In the genomic region with DNA sequence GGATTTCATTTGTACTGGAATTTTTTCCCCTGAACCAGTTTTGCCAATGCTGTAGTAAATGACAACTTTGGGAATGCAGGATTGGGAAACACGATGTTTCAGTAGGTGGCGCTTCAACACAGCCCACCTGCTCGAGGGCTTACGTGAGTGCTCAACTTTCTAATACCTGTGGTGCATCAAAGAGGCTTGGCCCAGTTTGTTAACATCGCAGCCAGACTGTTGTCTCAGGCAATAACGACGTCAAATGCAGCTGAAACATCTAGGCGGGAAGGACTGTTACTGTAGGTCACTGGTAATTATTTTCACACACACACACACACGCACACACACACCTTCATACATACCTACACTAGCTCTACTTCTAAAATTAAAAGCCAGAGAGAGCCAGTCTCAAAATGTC, we compare ENCODE assay signal across 9 cellular contexts.
DNase-seq lines count a peak whose midpoint lies in the region; ATAC-seq and TF ChIP-seq lines count a peak whose summit lies in the region.
"Had no signal": no experiment of that assay in that cellular context is flagged by ENCODE, and none has a peak within 500 bp of the region (broad histone marks: within the 10 kb centered on the region; RNA-seq: fewer than 3 reads in every experiment).

No MANE protein-coding gene starts in this region.

- peaks cover 0 to 4% (median 0%) of the 10 kb centered on the region in 3 experiments for H3K27me3 ChIP-seq in neuronal stem cell (ENCODE audit: control insufficient read depth in 3 of 3, insufficient read depth in 3 of 3, low read depth in 1 of 3, low read length in 3 of 3)
- H3K27me3 ChIP-seq in spleen (replicated peaks in 1 of 7) = no peaks in the 10 kb centered on the region
- H3K27me3 ChIP-seq: BLaER1 had no signal

- H3K4me3 Mint-ChIP-seq in endothelial cell (ENCODE audit: unreplicated experiment) (no peak overlapping the region), natural killer cell (no peak overlapping the region)

- H3K14ac ChIP-seq in neuronal stem cell (ENCODE audit: low read length) = no peak overlapping the region

- no peak overlapping the region for H2AK5ac ChIP-seq in neuronal stem cell (ENCODE audit: low read depth, low read length)

- peak; percentile 43 for TF ChIP-seq CTCF in endothelial cell (IDR thresholded peaks at IDR 0.05; ENCODE audit: unreplicated experiment)
- no peak for TF ChIP-seq CTCF in natural killer cell (IDR thresholded peaks at IDR 0.05)
- TF ChIP-seq CTCF in spleen (IDR thresholded peaks at IDR 0.05 in 8 of 11, conservative IDR thresholded peaks at IDR 0.05 in 3 of 11) = no peak

- peaks cover 3% of the 10 kb centered on the region for H3K27me3 Mint-ChIP-seq in endothelial cell (ENCODE audit: unreplicated experiment)
- H3K27me3 Mint-ChIP-seq in natural killer cell (ENCODE audit: low read depth in 2 of 2) = no peaks in the 10 kb centered on the region

- H3K4me1 ChIP-seq in neuronal stem cell (ENCODE audit: control insufficient read depth in 2 of 2, insufficient read depth in 1 of 2, low read depth in 1 of 2, low read length in 2 of 2) (peaks cover 0 to 10% of the 10 kb centered on the region in 2 donors), spleen (no peaks in the 10 kb centered on the region)
- H3K4me1 ChIP-seq: BLaER1 had no signal

- DNase-seq in NCI-H524 (lab: John Stamatoyannopoulos, UW) (peak; percentile 7 to 70), NCI-H524 treated with DMSO at 0.1 percent for 48 hours (lab: John Stamatoyannopoulos, UW) (no peak), NCI-H748 treated with DMSO at 0.1 percent for 48 hours (lab: John Stamatoyannopoulos, UW) (peak; percentile 96), endothelial cell (ENCODE audit: low spot score) (peak; percentile 53), neuronal stem cell (ENCODE audit: low spot score) (peak; percentile 59), natural killer cell (no peak), activated gamma-delta T cell (lab: John Stamatoyannopoulos, UW) (no peak), spleen (no peak)

- H2BK5ac ChIP-seq in neuronal stem cell (ENCODE audit: low read length) = no peak overlapping the region

- H3K9me3 ChIP-seq in neuronal stem cell (replicated peaks in 1 of 2; ENCODE audit: control insufficient read depth in 2 of 2, insufficient read depth in 1 of 2, low read depth in 1 of 2, low read length in 2 of 2) (no peaks in the 10 kb centered on the region), spleen (no peaks in the 10 kb centered on the region)
- H3K9me3 ChIP-seq: BLaER1 had no signal

- ATAC-seq in natural killer cell = no peak

- no CpG with 5 or more reads among the region's 9 CpGs for WGBS in neuronal stem cell (ENCODE audit: extremely low coverage in 2 of 2, insufficient read length in 2 of 2, insufficient replicate concordance in 1 of 2), 2 donors
- 20 to 25% (median 21%) methylated on average over 9 of the region's 9 CpGs for WGBS in spleen, 5 donors

- H3K36me3 ChIP-seq in neuronal stem cell (replicated peaks in 1 of 2; ENCODE audit: control insufficient read depth in 2 of 2, insufficient read depth in 2 of 2, low read length in 2 of 2) (no peaks in the 10 kb centered on the region), spleen (no peaks in the 10 kb centered on the region)
- H3K36me3 ChIP-seq: BLaER1 had no signal

- intact Hi-C loops in natural killer cell (cut with micrococcal nuclease) = no loop called here
- intact Hi-C loops in spleen (cut with DNase I; ENCODE audit: low total_unique reads) = no loop called here

- H3K4me1 Mint-ChIP-seq in endothelial cell (ENCODE audit: unreplicated experiment) (no peaks in the 10 kb centered on the region), natural killer cell (no peaks in the 10 kb centered on the region)

- no peak overlapping the region for H3K23ac ChIP-seq in neuronal stem cell (ENCODE audit: low read depth, low read length, poor library complexity)

- H3K79me1 ChIP-seq in neuronal stem cell (ENCODE audit: low read depth, low read length) = no peaks in the 10 kb centered on the region

- H3K27ac Mint-ChIP-seq in endothelial cell (ENCODE audit: unreplicated experiment) = no peak overlapping the region
- H3K27ac Mint-ChIP-seq in natural killer cell = no peak overlapping the region

- no peak overlapping the region for H3K27ac ChIP-seq in neuronal stem cell (replicated peaks; ENCODE audit: low read length)
- no peak overlapping the region for H3K27ac ChIP-seq in spleen
- H3K27ac ChIP-seq: BLaER1 had no signal

- no peak overlapping the region for H4K8ac ChIP-seq in neuronal stem cell (ENCODE audit: low read depth, low read length)

- H4K91ac ChIP-seq in neuronal stem cell (ENCODE audit: low read depth, low read length, poor library complexity) = no peak overlapping the region

- H3K4me2 ChIP-seq in neuronal stem cell (ENCODE audit: insufficient read depth, low read length, poor library complexity, severe bottlenecking) = no peak overlapping the region
- H3K4me2 ChIP-seq: BLaER1 had no signal

- no peak overlapping the region for H3K4ac ChIP-seq in neuronal stem cell (ENCODE audit: low read length)

- H2BK12ac ChIP-seq in neuronal stem cell (ENCODE audit: low read length) = no peak overlapping the region

- H3K36me3 Mint-ChIP-seq in endothelial cell (ENCODE audit: low read depth, unreplicated experiment) (no peaks in the 10 kb centered on the region), natural killer cell (no peaks in the 10 kb centered on the region)

- H3K4me3 ChIP-seq in neuronal stem cell (ENCODE audit: low read length in 2 of 2) = no peak overlapping the region
- H3K4me3 ChIP-seq in spleen = no peak overlapping the region
- H3K4me3 ChIP-seq: BLaER1 had no signal

- no peak overlapping the region for H2BK15ac ChIP-seq in neuronal stem cell (ENCODE audit: low read length)

- H2AFZ ChIP-seq in neuronal stem cell (ENCODE audit: low read length) = no peak overlapping the region

- no peak overlapping the region for H2BK120ac ChIP-seq in neuronal stem cell (ENCODE audit: low read depth, low read length)

- H3K9ac ChIP-seq in neuronal stem cell (ENCODE audit: low read depth, low read length, poor library complexity) = no peak overlapping the region
- H3K9ac ChIP-seq: BLaER1 had no signal

- no peak overlapping the region for H3K18ac ChIP-seq in neuronal stem cell (ENCODE audit: low read length)

- H3K9me3 Mint-ChIP-seq in endothelial cell (ENCODE audit: unreplicated experiment) = no peaks in the 10 kb centered on the region
- H3K9me3 Mint-ChIP-seq in natural killer cell = peaks cover 0 to 1% of the 10 kb centered on the region in 2 donors

- TF ChIP-seq POLR2A in spleen (IDR thresholded peaks at IDR 0.05) = no peak

Comparison
In these comparisons a context has a peak if more than half of its experiments do, and no peak if none do; other contexts are left out.
1. DNase-seq: peak in NCI-H524 (2 of 2), NCI-H748 treated with DMSO at 0.1 percent for 48 hours (single experiment), endothelial cell (single experiment) and neuronal stem cell (single experiment); none in NCI-H524 treated with DMSO at 0.1 percent for 48 hours (single experiment), natural killer cell (single experiment), activated gamma-delta T cell (single experiment) and spleen (single experiment).